Comparison of ENCODE assay signal across 1 cellular context in the genomic region with DNA sequence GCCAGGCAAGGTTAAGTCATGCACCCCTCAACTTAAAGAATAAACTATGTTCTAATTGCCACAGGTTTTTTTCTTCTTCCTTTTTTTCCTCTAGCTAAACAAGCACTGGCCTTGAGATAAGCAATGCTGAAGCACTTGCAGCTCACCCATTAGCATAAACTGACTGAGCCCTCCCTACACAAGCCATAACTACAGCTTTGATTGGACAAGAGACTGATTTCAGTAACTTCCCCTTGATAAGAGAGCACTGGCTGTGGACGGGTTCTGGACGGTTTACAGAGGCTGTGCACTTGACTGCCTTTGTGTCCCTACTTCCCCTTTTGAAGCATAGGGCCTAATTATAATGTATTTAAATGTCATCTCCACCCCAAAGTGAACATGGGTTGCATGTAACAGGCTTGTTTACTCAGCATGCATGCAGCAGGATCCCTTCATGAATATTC.
A peak's percentile ranks its signal among the peaks of the same experiment; 100 is the strongest.
TF ChIP-seq lines count a peak whose summit lies in the region.
"Not testable (repeated sequence)": the region's sequence is repeated elsewhere in the genome, so short reads cannot be mapped to it uniquely, and the experiment has no call there.

No MANE protein-coding gene starts in this region.

TF ChIP-seq in K562, 482 proteins besides CTCF, POLR2A, EP300 and RAD21 (continued from another document):
- TF ChIP-seq ARID1B (IDR thresholded peaks at IDR 0.05) (peak; percentile 65; the same call in 1 of the 2 replicates), FOXK2 (conservative IDR thresholded peaks at IDR 0.05 in 1 of 2, IDR thresholded peaks at IDR 0.05 in 1 of 2; ENCODE audit: low read depth in 2 of 2) (peak; percentile 70 to 79), CEBPB (tag; IDR thresholded peaks at IDR 0.05) (0 out of 2 replicates have a peak, but pooled peaks have one; percentile 10), ZBTB11 (CRISPR knock-in tag; IDR thresholded peaks at IDR 0.05) (peak in 1 of 3 experiments; percentile 45; a peak in 1 of 6 replicates), FOXJ2 (tag; IDR thresholded peaks at IDR 0.05) (0 out of 2 replicates have a peak, but pooled peaks have one; percentile 28), ATF7 (IDR thresholded peaks at IDR 0.05) (peak; percentile 67), PML (IDR thresholded peaks at IDR 0.05; ENCODE audit: low read length) (peak; percentile 36; the same call in 1 of the 2 replicates), KDM1A (IDR thresholded peaks at IDR 0.05) (peak in 1 of 2 experiments; percentile 39; a peak in 1 of 4 replicates), HDAC2 (IDR thresholded peaks at IDR 0.05) (0 out of 2 replicates have a peak, but pooled peaks have one; percentile 30), ZNF384 (IDR thresholded peaks at IDR 0.05; ENCODE audit: low read depth, low read length) (peak; percentile 87), MTA3 (IDR thresholded peaks at IDR 0.05; ENCODE audit: borderline replicate concordance) (peak; percentile 34; the same call in 1 of the 2 replicates), VEZF1 (CRISPR knock-in tag; IDR thresholded peaks at IDR 0.05) (peak; percentile 52; the same call in 1 of the 2 replicates), TCF3 (CRISPR knock-in tag; IDR thresholded peaks at IDR 0.05) (peak; percentile 50; the same call in 1 of the 2 replicates), ZFP1 (CRISPR knock-in tag; IDR thresholded peaks at IDR 0.05) (peak; percentile 60; the same call in 1 of the 2 replicates), SMARCE1 (IDR thresholded peaks at IDR 0.05) (peak; percentile 38; the same call in 1 of the 2 replicates), TBL1XR1 (IDR thresholded peaks at IDR 0.05; ENCODE audit: low read length in 2 of 2) (0 out of 4 replicates have a peak, but pooled peaks of 1 of the 2 experiments have one; percentile 10), DPF2 (IDR thresholded peaks at IDR 0.05) (peak; percentile 64), ATF1 (tag; IDR thresholded peaks at IDR 0.05) (peak; percentile 30; the same call in 1 of the 2 replicates), FOSL1 (tag; conservative IDR thresholded peaks at IDR 0.05) (peak; percentile 21; the same call in 1 of the 2 replicates), GABPA (tag; conservative IDR thresholded peaks at IDR 0.05; ENCODE audit: low read depth) (peak; percentile 63), TAL1 (IDR thresholded peaks at IDR 0.05) (peak; percentile 12; the same call in 1 of the 2 replicates), RNF2 (IDR thresholded peaks at IDR 0.05) (peak; percentile 63), FOXA3 (CRISPR knock-in tag; conservative IDR thresholded peaks at IDR 0.05 in 1 of 2, IDR thresholded peaks at IDR 0.05 in 1 of 2) (peak; percentile 71 to 94; a peak in 3 of 4 replicates), RCOR1 (IDR thresholded peaks at IDR 0.05; ENCODE audit: borderline replicate concordance in 1 of 2, low read depth in 2 of 2, low read length in 2 of 2) (peak in 1 of 2 experiments; percentile 74; a peak in 3 of 4 replicates), MYC (IDR thresholded peaks at IDR 0.05; ENCODE audit: low read depth, low read length) (peak; percentile 41; the same call in 1 of the 2 replicates)
- TF ChIP-seq, protein P1, sequence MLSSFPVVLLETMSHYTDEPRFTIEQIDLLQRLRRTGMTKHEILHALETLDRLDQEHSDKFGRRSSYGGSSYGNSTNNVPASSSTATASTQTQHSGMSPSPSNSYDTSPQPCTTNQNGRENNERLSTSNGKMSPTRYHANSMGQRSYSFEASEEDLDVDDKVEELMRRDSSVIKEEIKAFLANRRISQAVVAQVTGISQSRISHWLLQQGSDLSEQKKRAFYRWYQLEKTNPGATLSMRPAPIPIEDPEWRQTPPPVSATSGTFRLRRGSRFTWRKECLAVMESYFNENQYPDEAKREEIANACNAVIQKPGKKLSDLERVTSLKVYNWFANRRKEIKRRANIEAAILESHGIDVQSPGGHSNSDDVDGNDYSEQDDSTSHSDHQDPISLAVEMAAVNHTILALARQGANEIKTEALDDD (IDR thresholded peaks at IDR 0.05): peak; percentile 92
- TF ChIP-seq, protein P2, sequence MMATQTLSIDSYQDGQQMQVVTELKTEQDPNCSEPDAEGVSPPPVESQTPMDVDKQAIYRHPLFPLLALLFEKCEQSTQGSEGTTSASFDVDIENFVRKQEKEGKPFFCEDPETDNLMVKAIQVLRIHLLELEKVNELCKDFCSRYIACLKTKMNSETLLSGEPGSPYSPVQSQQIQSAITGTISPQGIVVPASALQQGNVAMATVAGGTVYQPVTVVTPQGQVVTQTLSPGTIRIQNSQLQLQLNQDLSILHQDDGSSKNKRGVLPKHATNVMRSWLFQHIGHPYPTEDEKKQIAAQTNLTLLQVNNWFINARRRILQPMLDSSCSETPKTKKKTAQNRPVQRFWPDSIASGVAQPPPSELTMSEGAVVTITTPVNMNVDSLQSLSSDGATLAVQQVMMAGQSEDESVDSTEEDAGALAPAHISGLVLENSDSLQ (IDR thresholded peaks at IDR 0.05): peak; percentile 29; the same call in 1 of the 2 replicates
- TF ChIP-seq ATF1 (CRISPR knock-in tag; IDR thresholded peaks at IDR 0.05); MYC (CRISPR knock-in tag; IDR thresholded peaks at IDR 0.05; ENCODE audit: borderline replicate concordance, low read depth): not testable (repeated sequence)
- TF ChIP-seq, protein P3, sequence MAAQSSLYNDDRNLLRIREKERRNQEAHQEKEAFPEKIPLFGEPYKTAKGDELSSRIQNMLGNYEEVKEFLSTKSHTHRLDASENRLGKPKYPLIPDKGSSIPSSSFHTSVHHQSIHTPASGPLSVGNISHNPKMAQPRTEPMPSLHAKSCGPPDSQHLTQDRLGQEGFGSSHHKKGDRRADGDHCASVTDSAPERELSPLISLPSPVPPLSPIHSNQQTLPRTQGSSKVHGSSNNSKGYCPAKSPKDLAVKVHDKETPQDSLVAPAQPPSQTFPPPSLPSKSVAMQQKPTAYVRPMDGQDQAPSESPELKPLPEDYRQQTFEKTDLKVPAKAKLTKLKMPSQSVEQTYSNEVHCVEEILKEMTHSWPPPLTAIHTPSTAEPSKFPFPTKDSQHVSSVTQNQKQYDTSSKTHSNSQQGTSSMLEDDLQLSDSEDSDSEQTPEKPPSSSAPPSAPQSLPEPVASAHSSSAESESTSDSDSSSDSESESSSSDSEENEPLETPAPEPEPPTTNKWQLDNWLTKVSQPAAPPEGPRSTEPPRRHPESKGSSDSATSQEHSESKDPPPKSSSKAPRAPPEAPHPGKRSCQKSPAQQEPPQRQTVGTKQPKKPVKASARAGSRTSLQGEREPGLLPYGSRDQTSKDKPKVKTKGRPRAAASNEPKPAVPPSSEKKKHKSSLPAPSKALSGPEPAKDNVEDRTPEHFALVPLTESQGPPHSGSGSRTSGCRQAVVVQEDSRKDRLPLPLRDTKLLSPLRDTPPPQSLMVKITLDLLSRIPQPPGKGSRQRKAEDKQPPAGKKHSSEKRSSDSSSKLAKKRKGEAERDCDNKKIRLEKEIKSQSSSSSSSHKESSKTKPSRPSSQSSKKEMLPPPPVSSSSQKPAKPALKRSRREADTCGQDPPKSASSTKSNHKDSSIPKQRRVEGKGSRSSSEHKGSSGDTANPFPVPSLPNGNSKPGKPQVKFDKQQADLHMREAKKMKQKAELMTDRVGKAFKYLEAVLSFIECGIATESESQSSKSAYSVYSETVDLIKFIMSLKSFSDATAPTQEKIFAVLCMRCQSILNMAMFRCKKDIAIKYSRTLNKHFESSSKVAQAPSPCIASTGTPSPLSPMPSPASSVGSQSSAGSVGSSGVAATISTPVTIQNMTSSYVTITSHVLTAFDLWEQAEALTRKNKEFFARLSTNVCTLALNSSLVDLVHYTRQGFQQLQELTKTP (IDR thresholded peaks at IDR 0.05; ENCODE audit: low read depth in 1 of 2, partially characterized antibody in 2 of 2): peak in 1 of 2 experiments; percentile 36
